Comparison of ENCODE assay signal across 8 cellular contexts in the genomic region with DNA sequence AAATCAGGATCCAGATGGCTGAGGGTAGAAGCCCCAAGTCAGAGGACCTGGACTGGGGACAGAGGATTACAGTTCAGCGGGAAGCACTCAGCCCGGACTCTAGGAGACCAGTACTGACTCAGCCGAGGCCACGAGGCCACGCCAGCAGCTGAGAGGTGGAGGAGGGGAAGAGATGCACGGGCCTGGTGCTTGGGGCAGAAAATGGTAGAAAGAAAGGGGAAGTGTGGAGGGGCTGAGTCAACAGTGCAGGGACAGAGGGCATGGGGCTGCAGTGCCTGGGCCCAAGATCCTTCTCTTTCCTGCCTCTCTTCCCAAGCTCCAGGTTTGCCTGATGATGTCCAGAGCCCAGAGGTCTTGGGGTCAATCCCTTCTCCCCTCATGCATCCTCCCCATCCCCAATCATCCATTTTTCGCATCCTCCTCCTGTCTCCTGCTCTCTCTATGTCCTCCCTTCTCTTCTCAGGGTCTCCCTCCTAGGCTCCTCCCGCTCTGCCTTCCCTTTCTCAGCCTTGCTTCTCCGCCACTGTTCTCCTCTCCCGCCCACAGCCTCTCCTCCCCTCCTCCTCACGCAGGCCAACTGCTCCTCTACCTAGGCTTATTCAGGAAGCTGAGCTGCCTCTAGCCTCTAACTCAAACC. TPM values are rescaled to one million over a fixed set of nuclear protein-coding genes. Genes with fewer than 3 reads are reported as not detected.
A peak's percentile ranks its signal among the peaks of the same experiment; 100 is the strongest.
DNase-seq lines count a peak whose midpoint lies in the region; ATAC-seq and TF ChIP-seq lines count a peak whose summit lies in the region.

No MANE protein-coding gene starts in this region.

- no peaks in the 10 kb centered on the region for H3K9me3 Mint-ChIP-seq in activated CD4-positive, alpha-beta T cell treated with anti-CD3 and anti-CD28 coated beads, Interleukin-2, amount 10 ng/mL, durations not matched to agents 24 days and 14 days
- H3K9me3 Mint-ChIP-seq in activated CD8-positive, alpha-beta T cell treated with anti-CD3 and anti-CD28 coated beads, Interleukin-2, amount 10 ng/mL, durations not matched to agents 7 days and 5 days (ENCODE audit: insufficient read depth): no peaks in the 10 kb centered on the region

- peak; percentile 71 for DNase-seq in activated CD4-positive, alpha-beta T cell treated with anti-CD3 and anti-CD28 coated beads, Interleukin-2, amount 10 ng/mL, durations not matched to agents 24 days and 14 days
- no peak for DNase-seq in activated CD4-positive, alpha-beta T cell treated with anti-CD3 and anti-CD28 coated beads for 1 hour
- DNase-seq in Kasumi-1 (lab: John Stamatoyannopoulos, UW) (peak; percentile 96), foreskin fibroblast (peak; percentile 90 to 93), omental fat pad (ENCODE audit: low spot score) (no peak), NCI-H1436 (lab: John Stamatoyannopoulos, UW) (no peak), NCI-H187 (lab: John Stamatoyannopoulos, UW) (no peak)
- peak; percentile 38 for DNase-seq in activated CD8-positive, alpha-beta T cell treated with anti-CD3 and anti-CD28 coated beads, Interleukin-2, amount 10 ng/mL, durations not matched to agents 7 days and 5 days

- intact Hi-C loops in activated CD4-positive, alpha-beta T cell treated with anti-CD3 and anti-CD28 coated beads, Interleukin-2, amount 10 ng/mL, durations not matched to agents 24 days and 14 days (cut with micrococcal nuclease): no loop called here

- H3K4me3 ChIP-seq in foreskin fibroblast (ENCODE audit: low read depth in 1 of 2, low read length in 2 of 2): peak overlapping the region; percentile 5 to 12

- H3K36me3 Mint-ChIP-seq in activated CD4-positive, alpha-beta T cell treated with anti-CD3 and anti-CD28 coated beads, Interleukin-2, amount 10 ng/mL, durations not matched to agents 24 days and 14 days (ENCODE audit: low read depth): peaks cover 71% of the 10 kb centered on the region
- H3K36me3 Mint-ChIP-seq in activated CD8-positive, alpha-beta T cell treated with anti-CD3 and anti-CD28 coated beads, Interleukin-2, amount 10 ng/mL, durations not matched to agents 7 days and 5 days (ENCODE audit: low read depth): peaks cover 75% of the 10 kb centered on the region

- H3K4me1 Mint-ChIP-seq in activated CD4-positive, alpha-beta T cell treated with anti-CD3 and anti-CD28 coated beads, Interleukin-2, amount 10 ng/mL, durations not matched to agents 24 days and 14 days: peaks cover 88% of the 10 kb centered on the region
- peaks cover 98% of the 10 kb centered on the region for H3K4me1 Mint-ChIP-seq in activated CD8-positive, alpha-beta T cell treated with anti-CD3 and anti-CD28 coated beads, Interleukin-2, amount 10 ng/mL, durations not matched to agents 7 days and 5 days (ENCODE audit: low read depth)

- CTCF ChIA-PET in activated CD8-positive, alpha-beta T cell treated with anti-CD3 and anti-CD28 coated beads, Interleukin-2, amount 10 ng/mL, durations not matched to agents 7 days and 5 days (lab: Charles Lee): interaction anchor here (0.8 to 5.7 kb wide), 4 partner anchors 19 to 926 kb away, joined by 3 to 26 read pairs (median 6); no protein-coding TSS in a partner anchor

- ATAC-seq in activated CD8-positive, alpha-beta T cell treated with anti-CD3 and anti-CD28 coated beads, Interleukin-2, amount 10 ng/mL, durations not matched to agents 7 days and 5 days: peak; percentile 34
- peak; percentile 79 for ATAC-seq in omental fat pad (ENCODE audit: low FRiP score)

- no peak for TF ChIP-seq CTCF in foreskin fibroblast (IDR thresholded peaks at IDR 0.05; ENCODE audit: low read depth, low read length)
- no peak for TF ChIP-seq CTCF in omental fat pad (IDR thresholded peaks at IDR 0.05)

- H3K27ac Mint-ChIP-seq in activated CD4-positive, alpha-beta T cell treated with anti-CD3 and anti-CD28 coated beads, Interleukin-2, amount 10 ng/mL, durations not matched to agents 24 days and 14 days: peak overlapping the region; percentile 91
- H3K27ac Mint-ChIP-seq in activated CD8-positive, alpha-beta T cell treated with anti-CD3 and anti-CD28 coated beads, Interleukin-2, amount 10 ng/mL, durations not matched to agents 7 days and 5 days: peak overlapping the region; percentile 86

- H3K27me3 Mint-ChIP-seq in activated CD4-positive, alpha-beta T cell treated with anti-CD3 and anti-CD28 coated beads, Interleukin-2, amount 10 ng/mL, durations not matched to agents 24 days and 14 days: no peaks in the 10 kb centered on the region
- no peaks in the 10 kb centered on the region for H3K27me3 Mint-ChIP-seq in activated CD8-positive, alpha-beta T cell treated with anti-CD3 and anti-CD28 coated beads, Interleukin-2, amount 10 ng/mL, durations not matched to agents 7 days and 5 days (ENCODE audit: low read depth)

- H3K4me3 Mint-ChIP-seq in activated CD4-positive, alpha-beta T cell treated with anti-CD3 and anti-CD28 coated beads, Interleukin-2, amount 10 ng/mL, durations not matched to agents 24 days and 14 days: peak overlapping the region; percentile 79
- H3K4me3 Mint-ChIP-seq in activated CD8-positive, alpha-beta T cell treated with anti-CD3 and anti-CD28 coated beads, Interleukin-2, amount 10 ng/mL, durations not matched to agents 7 days and 5 days: peak overlapping the region; percentile 23

- POLR2A ChIA-PET in activated CD8-positive, alpha-beta T cell treated with anti-CD3 and anti-CD28 coated beads, Interleukin-2, amount 10 ng/mL, durations not matched to agents 7 days and 5 days (lab: Charles Lee): interaction anchor here (0.7 kb wide), 1 partner anchor 10 kb away, joined by 3 read pairs; no protein-coding TSS in a partner anchor

RNA-seq across cellular contexts. Expression of gene ARHGEF2, which starts 7.7 kb away (rescaled TPM):
- total RNA-seq in activated CD4-positive, alpha-beta T cell treated with anti-CD3 and anti-CD28 coated beads, Interleukin-2, amount 10 ng/mL, durations not matched to agents 24 days and 14 days: 189 and 198 TPM in 2 replicates
- 100 to 1,000 TPM; 142 to 147 TPM for total RNA-seq in activated CD8-positive, alpha-beta T cell treated with anti-CD3 and anti-CD28 coated beads, Interleukin-2, amount 10 ng/mL, durations not matched to agents 7 days and 5 days
- total RNA-seq in omental fat pad: 100 to 1,000 TPM in 2 of 4 donors, 10 to 100 TPM in 2; 89.5 to 151 (median 98.6) TPM

RNA-seq across cellular contexts. Expression of gene RXFP4, which starts 29.2 kb away (rescaled TPM):
- not detected in 2 replicates for total RNA-seq in activated CD4-positive, alpha-beta T cell treated with anti-CD3 and anti-CD28 coated beads, Interleukin-2, amount 10 ng/mL, durations not matched to agents 24 days and 14 days
- not detected for total RNA-seq in activated CD8-positive, alpha-beta T cell treated with anti-CD3 and anti-CD28 coated beads, Interleukin-2, amount 10 ng/mL, durations not matched to agents 7 days and 5 days
- total RNA-seq in omental fat pad: not detected

RNA-seq across cellular contexts. Expression of gene KHDC4, which starts 36.4 kb away (rescaled TPM):
- total RNA-seq in activated CD4-positive, alpha-beta T cell treated with anti-CD3 and anti-CD28 coated beads, Interleukin-2, amount 10 ng/mL, durations not matched to agents 24 days and 14 days: 82.9 and 92.2 TPM in 2 replicates
- 10 to 100 TPM; 64.5 to 68.9 TPM for total RNA-seq in activated CD8-positive, alpha-beta T cell treated with anti-CD3 and anti-CD28 coated beads, Interleukin-2, amount 10 ng/mL, durations not matched to agents 7 days and 5 days
- total RNA-seq in omental fat pad: 10 to 100 TPM; 28.8 to 54.2 (median 42.7) TPM

RNA-seq across cellular contexts. Expression of gene SSR2, which starts 50.1 kb away (rescaled TPM):
- total RNA-seq in activated CD4-positive, alpha-beta T cell treated with anti-CD3 and anti-CD28 coated beads, Interleukin-2, amount 10 ng/mL, durations not matched to agents 24 days and 14 days: 175 and 176 TPM in 2 replicates
- 100 to 1,000 TPM; 216 to 233 TPM for total RNA-seq in activated CD8-positive, alpha-beta T cell treated with anti-CD3 and anti-CD28 coated beads, Interleukin-2, amount 10 ng/mL, durations not matched to agents 7 days and 5 days
- 100 to 1,000 TPM; 197 to 397 (median 308) TPM for total RNA-seq in omental fat pad

RNA-seq across cellular contexts. Expression of gene RIT1, which starts 59.5 kb away (rescaled TPM):
- 17.9 and 21.7 TPM in 2 replicates for total RNA-seq in activated CD4-positive, alpha-beta T cell treated with anti-CD3 and anti-CD28 coated beads, Interleukin-2, amount 10 ng/mL, durations not matched to agents 24 days and 14 days
- 10 to 100 TPM; 26.0 to 26.4 TPM for total RNA-seq in activated CD8-positive, alpha-beta T cell treated with anti-CD3 and anti-CD28 coated beads, Interleukin-2, amount 10 ng/mL, durations not matched to agents 7 days and 5 days
- total RNA-seq in omental fat pad: 10 to 100 TPM; 27.1 to 38.5 (median 32.9) TPM

Comparison
In these comparisons a context has a peak if more than half of its experiments do, and no peak if none do; other contexts are left out.
1. DNase-seq: peak in activated CD4-positive, alpha-beta T cell treated with anti-CD3 and anti-CD28 coated beads, Interleukin-2, amount 10 ng/mL, durations not matched to agents 24 days and 14 days (single experiment), Kasumi-1 (2 of 2), activated CD8-positive, alpha-beta T cell treated with anti-CD3 and anti-CD28 coated beads, Interleukin-2, amount 10 ng/mL, durations not matched to agents 7 days and 5 days (single experiment) and foreskin fibroblast (2 of 2); none in activated CD4-positive, alpha-beta T cell treated with anti-CD3 and anti-CD28 coated beads for 1 hour (single experiment), omental fat pad (single experiment), NCI-H1436 (single experiment) and NCI-H187 (0 of 2).